Comparison of ENCODE assay signal across 13 cellular contexts in the genomic region with DNA sequence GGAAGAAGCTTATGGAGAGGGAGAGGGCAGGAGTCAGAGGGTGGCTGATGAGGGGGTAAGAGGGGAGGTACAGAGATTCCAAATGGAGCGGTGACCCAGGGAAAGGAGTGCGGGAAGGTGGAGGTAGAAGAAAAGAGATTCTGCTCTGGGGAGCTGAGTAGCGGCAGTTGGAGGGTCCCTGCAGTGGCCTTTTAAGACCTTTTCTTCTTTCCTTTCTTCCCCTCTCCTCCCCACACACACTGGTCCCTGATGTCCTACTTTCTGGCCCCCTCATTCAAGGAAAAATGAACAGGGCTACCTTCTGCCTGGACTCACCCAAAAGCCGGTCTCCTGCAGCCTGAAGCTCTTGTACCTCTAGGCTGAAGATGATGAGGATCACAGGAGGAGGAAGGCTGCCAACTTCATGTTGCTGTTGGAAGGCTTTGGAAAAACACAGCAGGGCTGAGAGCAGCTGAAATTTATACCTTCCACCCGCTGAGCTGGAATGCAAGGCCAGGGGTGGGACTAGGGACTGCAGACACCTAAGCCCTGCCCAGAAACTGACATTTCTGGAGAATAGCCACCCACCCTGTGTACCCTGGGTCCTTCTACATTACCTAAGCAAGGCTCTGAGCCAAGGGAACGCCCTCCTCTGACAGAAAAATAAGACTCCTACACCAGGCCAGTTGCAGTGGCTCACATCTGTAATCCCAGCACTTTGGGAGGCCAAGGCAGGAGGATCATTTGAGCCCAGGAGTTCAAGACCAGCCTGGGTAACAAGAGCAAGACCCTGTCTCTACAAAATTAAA. TPM values are rescaled to one million over a fixed set of nuclear protein-coding genes. Genes with fewer than 3 reads are reported as not detected.
DNase-seq lines count a peak whose midpoint lies in the region; ATAC-seq, FAIRE-seq and TF ChIP-seq lines count a peak whose summit lies in the region.
"Had no signal": no experiment of that assay in that cellular context is flagged by ENCODE, and none has a peak within 500 bp of the region (broad histone marks: within the 10 kb centered on the region; RNA-seq: fewer than 3 reads in every experiment).

No MANE protein-coding gene starts in this region.

- TF ChIP-seq CTCF in H1 (IDR thresholded peaks at IDR 0.05; ENCODE audit: control extremely low read depth in 1 of 3, insufficient read depth in 1 of 3, low read depth in 1 of 3, low read length in 3 of 3) (no peak), pancreas (IDR thresholded peaks at IDR 0.05) (no peak)

- CTCF ChIA-PET in H1 (lab: Charles Lee; ENCODE audit: partially characterized antibody) = interaction anchor here (0.6 kb wide), 1 partner anchor 345 kb away, joined by 3 read pairs; no protein-coding TSS in a partner anchor

- no peak overlapping the region for H2BK12ac ChIP-seq in H1 (ENCODE audit: low read depth, low read length)

- H3K9me3 ChIP-seq in H1 (ENCODE audit: insufficient read depth in 2 of 2, low read depth in 1 of 2, low read length in 1 of 2) = peaks cover 5 to 7% of the 10 kb centered on the region in 2 experiments; a peak in 2 of 4 replicates
- H3K9me3 ChIP-seq in pancreas = no peaks in the 10 kb centered on the region

- no peaks in the 10 kb centered on the region for H4K20me1 ChIP-seq in H1 (replicated peaks in 1 of 2; ENCODE audit: control insufficient read depth in 1 of 2, insufficient read depth in 2 of 2, low read length in 2 of 2)

- H3K4me2 ChIP-seq in H1 (ENCODE audit: insufficient read depth in 1 of 2, low read depth in 2 of 2, low read length in 2 of 2) = peak overlapping the region in 1 of 2 experiments; percentile 28; a peak in 2 of 4 replicates

- H2BK120ac ChIP-seq in H1 (replicated peaks; ENCODE audit: low read depth, low read length) = no peak overlapping the region

- no peak overlapping the region for H3K27ac ChIP-seq in H1 (ENCODE audit: low read depth, low read length)
- peak overlapping the region in 1 of 4 donors; percentile 47 for H3K27ac ChIP-seq in pancreas
- H3K27ac ChIP-seq in caudate nucleus (ENCODE audit: low read depth, low read length) = no peak overlapping the region

- POLR2A ChIA-PET in H1 (lab: Charles Lee; ENCODE audit: partially characterized antibody) = interaction anchor here (0.7 kb wide), 1 partner anchor 9 kb away, joined by 3 read pairs; no protein-coding TSS in a partner anchor

- DNase-seq in Caki2 (ENCODE audit: low read depth) (peak; percentile 55), NCI-H2196 treated with DMSO at 0.1 percent for 48 hours (lab: John Stamatoyannopoulos, UW; ENCODE audit: unreplicated experiment) (peak; percentile 63), H1 (ENCODE audit: low read depth in 1 of 2, low spot score in 2 of 2) (no peak), pancreas (peak in 3 of 6 donors; percentile 33 to 83 (median 51)), caudate nucleus (lab: John Stamatoyannopoulos, UW) (no peak), NCI-H1417 (lab: John Stamatoyannopoulos, UW) (no peak)
- DNase-seq: activated CD4-positive, alpha-beta T cell treated with anti-CD3 and anti-CD28 coated beads for 36 hours; activated naive CD8-positive, alpha-beta T cell treated with anti-CD3 and anti-CD28 coated beads, Interleukin-2, amount 10 ng/mL, durations not matched to agents 7 days and 5 days; glutamatergic neuron; nephron progenitor cell had no signal

- in situ Hi-C loops in Caki2 (cut with HindIII; ENCODE audit: low pct_unique_long_range_greater_than_20kb, low sequenced_read_pairs) = no loop called here

- H2BK20ac ChIP-seq in H1 (ENCODE audit: low read length) = no peak overlapping the region; the same call in 1 of the 2 replicates

- TF ChIP-seq EP300 in H1 (IDR thresholded peaks at IDR 0.05; ENCODE audit: borderline replicate concordance in 1 of 2, low read depth in 2 of 2, low read length in 2 of 2) = no peak

- no peak overlapping the region for H2AFZ ChIP-seq in H1 (ENCODE audit: low read length)

- TF ChIP-seq RAD21 in H1 (IDR thresholded peaks at IDR 0.05 in 1 of 2, conservative IDR thresholded peaks at IDR 0.05 in 1 of 2; ENCODE audit: low read depth in 2 of 2, low read length in 2 of 2) = no peak

- H3K9ac ChIP-seq in H1 (replicated peaks in 1 of 4; ENCODE audit: extremely low read depth in 1 of 4, low read depth in 3 of 4, low read length in 3 of 4) = no peak overlapping the region

- H3K79me2 ChIP-seq in H1 (ENCODE audit: control insufficient read depth in 1 of 2, insufficient read depth in 2 of 2, low read length in 2 of 2) = no peaks in the 10 kb centered on the region

- ATAC-seq in pancreas = peak; percentile 63 to 87 (median 82)
- ATAC-seq in GM21447 (IDR thresholded peaks at IDR 0.05; ENCODE audit: unreplicated experiment) = no peak
- no peak for ATAC-seq in GM18867 (IDR thresholded peaks at IDR 0.05; ENCODE audit: unreplicated experiment)
- ATAC-seq: activated CD4-positive, alpha-beta T cell treated with anti-CD3 and anti-CD28 coated beads for 36 hours had no signal

- TF ChIP-seq POLR2A in H1 (IDR thresholded peaks at IDR 0.05; ENCODE audit: control extremely low read depth in 1 of 2, low read depth in 2 of 2, low read length in 2 of 2) = no peak

- no peak overlapping the region for H4K5ac ChIP-seq in H1 (ENCODE audit: insufficient read length, low read depth, low read length)

- no peaks in the 10 kb centered on the region for H3K27me3 ChIP-seq in H1 (replicated peaks in 1 of 4; ENCODE audit: control insufficient read depth in 3 of 4, extremely low read depth in 1 of 4, insufficient read depth in 3 of 4, low read length in 3 of 4)
- no peaks in the 10 kb centered on the region for H3K27me3 ChIP-seq in pancreas

- no peak for FAIRE-seq in H1 (lab: Jason Lieb, UNC)
- FAIRE-seq in pancreas (lab: Jason Lieb, UNC) = no peak
- FAIRE-seq: D721Med had no signal

- intact Hi-C loops in pancreas (cut with DNase I) = no loop called here

- H3K79me1 ChIP-seq in H1 (ENCODE audit: low read depth, low read length) = no peaks in the 10 kb centered on the region

- no peak overlapping the region for H3K23ac ChIP-seq in H1 (ENCODE audit: insufficient read length)

- H3K4me1 ChIP-seq in H1 (replicated peaks in 1 of 4; ENCODE audit: control insufficient read depth in 3 of 4, insufficient read depth in 4 of 4, low read length in 3 of 4) = peaks cover 0 to 4% (median 2%) of the 10 kb centered on the region in 4 experiments; a peak in 4 of 7 replicates
- peaks cover 0 to 14% (median 0%) of the 10 kb centered on the region in 3 donors for H3K4me1 ChIP-seq in pancreas

- H4K91ac ChIP-seq in H1 (replicated peaks; ENCODE audit: insufficient read length, low read length) = no peak overlapping the region

- H2AK5ac ChIP-seq in H1 (ENCODE audit: low read depth, low read length) = peak overlapping the region; percentile 61; the same call in 1 of the 2 replicates

- no peak overlapping the region for H3K4ac ChIP-seq in H1 (replicated peaks; ENCODE audit: insufficient read length, low read depth, low read length)

- no peak overlapping the region for H3K14ac ChIP-seq in H1 (ENCODE audit: insufficient read length)

- H3K36me3 ChIP-seq in H1 (ENCODE audit: control insufficient read depth in 2 of 4, insufficient read depth in 4 of 4, low read length in 3 of 4) (peaks cover 0 to 3% (median 0%) of the 10 kb centered on the region in 4 experiments; a peak in 1 of 8 replicates), pancreas (no peaks in the 10 kb centered on the region)

- H2BK5ac ChIP-seq in H1 (ENCODE audit: low read depth, low read length) = peak overlapping the region; percentile 21; the same call in 1 of the 2 replicates

- H3K4me3 ChIP-seq in H1 (ENCODE audit: extremely low read depth in 1 of 4, insufficient read depth in 2 of 4, low read depth in 3 of 4, low read length in 4 of 4) (no peak overlapping the region), pancreas (no peak overlapping the region)

- 79% methylated on average over 6 of the region's 6 CpGs; no CpG with 5 or more reads in 1 of the 2 experiments for WGBS in H1 (ENCODE audit: extremely low coverage in 1 of 2, insufficient coverage in 1 of 2, insufficient read length in 1 of 2, insufficient replicate concordance in 2 of 2, low coverage in 1 of 2, low lambda C conversion rate in 2 of 2, missing lambda C conversion rate in 1 of 2), 2 experiments
- WGBS in pancreas, 2 donors = 71 to 72% methylated on average over 6 of the region's 6 CpGs

- H4K8ac ChIP-seq in H1 (ENCODE audit: extremely low read depth, insufficient read depth, low read length) = no peak overlapping the region; the same call in 1 of the 2 replicates

- H3K23me2 ChIP-seq in H1 (ENCODE audit: low read depth, low read length) = no peaks in the 10 kb centered on the region; the same call in 1 of the 2 replicates

- H2BK15ac ChIP-seq in H1 (ENCODE audit: low read length) = 0 out of 2 replicates have a peak overlapping the region, but pooled peaks have one; percentile 33

- no peak overlapping the region for H3K18ac ChIP-seq in H1 (ENCODE audit: extremely low read depth, low read length)

- no peak overlapping the region for H3K56ac ChIP-seq in H1 (replicated peaks; ENCODE audit: insufficient read length, low read depth, low read length)

TF ChIP-seq in H1, 55 proteins besides CTCF, POLR2A, EP300 and RAD21:
- TF ChIP-seq TEAD4 (IDR thresholded peaks at IDR 0.05; ENCODE audit: low read depth, low read length) = peak; percentile 64
- no peak for TF ChIP-seq CBX8 (IDR thresholded peaks at IDR 0.05; ENCODE audit: borderline replicate concordance, low read depth, low read length)

RNA-seq across cellular contexts. Expression of a gene that starts 9.4 kb away (rescaled TPM):
- 21.3 and 29.0 TPM in 2 replicates for total RNA-seq in Caki2 (2014; rRNA removed; shearing (Covaris generic); ENCODE audit: low replicate concordance)
- 19.1 and 20.9 TPM in 2 replicates for total RNA-seq in H1 (2021; fragmentation: NEBNext Ultra II Directional; extraction: Animal tissue kit (Norgen Biotek cat#: 25700))
- polyA plus RNA-seq in H1 (2011; rRNA removed) (19.1 and 24.0 TPM in 2 replicates), pancreas (1 to 10 TPM; 6.5 to 6.9 TPM)
- 16.1 TPM for polyA plus RNA-seq in H1 (2011; cell fraction: cytosol; rRNA removed)
- 26.2 TPM for polyA plus RNA-seq in H1 (2011; cell fraction: nucleus; rRNA removed)
- 13.3 to 18.7 TPM (median 15.0 TPM) in 4 replicates for polyA plus RNA-seq in H1 (2012, experiment 1 of 2)
- polyA plus RNA-seq in H1 (2012, experiment 2 of 2) = 2.4 TPM
- polyA plus RNA-seq in H1 (2013, experiment 1 of 2) = 11.3 TPM
- 9.8 TPM for polyA plus RNA-seq in H1 (2013, experiment 2 of 2)
- polyA minus RNA-seq in H1 (2011; rRNA and poly(A)+ RNA removed) = 42.6 and 49.4 TPM in 2 replicates
- 18.9 TPM for polyA minus RNA-seq in H1 (2011; cell fraction: cytosol; rRNA and poly(A)+ RNA removed)
- 41.2 TPM for polyA minus RNA-seq in H1 (2011; cell fraction: nucleus; rRNA and poly(A)+ RNA removed)
- total RNA-seq in pancreas = 10 to 100 TPM in 1 of 6 donors, 1 to 10 TPM in 5; 4.2 to 11.9 (median 6.2) TPM

Comparison
In these comparisons a context has a peak if more than half of its experiments do, and no peak if none do; other contexts are left out.
1. DNase-seq: peak in Caki2 (single experiment) and NCI-H2196 treated with DMSO at 0.1 percent for 48 hours (single experiment); none in H1 (0 of 2), caudate nucleus (0 of 61) and NCI-H1417 (0 of 3).
2. ATAC-seq: peak in pancreas (4 of 4); none in GM21447 (single experiment) and GM18867 (single experiment).